19 cellular contexts compared by ENCODE assay signal in the genomic region with DNA sequence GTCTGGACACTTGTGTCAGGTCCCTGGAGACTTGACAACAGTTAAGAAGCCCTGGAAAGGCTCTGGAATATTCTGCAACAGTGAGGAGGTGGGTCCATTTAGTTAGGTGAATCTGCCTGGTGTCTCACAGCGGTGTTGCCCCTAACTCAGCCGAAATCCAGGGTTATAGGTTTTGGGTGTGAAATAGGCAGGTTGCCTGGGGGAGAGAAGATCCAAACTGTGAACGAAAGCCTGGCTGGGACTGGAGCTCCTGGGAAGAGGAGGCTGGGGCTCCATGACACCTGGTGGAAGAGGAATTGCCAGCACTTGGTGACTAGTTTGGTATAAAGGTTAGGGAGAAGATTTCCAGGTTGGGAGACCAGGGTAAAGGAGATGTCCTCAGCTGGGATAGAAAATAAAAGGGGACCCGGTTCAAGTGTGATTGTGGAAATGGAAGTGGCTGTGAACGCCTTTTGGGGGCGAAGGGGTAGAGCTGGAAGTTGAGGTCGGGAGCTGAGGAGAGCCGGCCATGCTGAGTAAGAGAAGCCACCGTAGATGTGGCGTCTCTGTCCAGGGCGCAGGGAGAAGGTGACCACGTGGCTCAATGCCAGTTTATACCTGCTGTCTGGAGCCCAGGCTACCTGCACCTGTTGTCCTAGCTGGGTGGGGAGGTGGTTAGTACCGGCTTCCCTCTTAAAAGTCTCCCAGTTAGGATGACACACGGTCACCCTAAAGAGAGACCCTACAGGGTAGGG.
"Had no signal": no experiment of that assay in that cellular context is flagged by ENCODE, and none has a peak within 500 bp of the region (broad histone marks: within the 10 kb centered on the region; RNA-seq: fewer than 3 reads in every experiment).

No MANE protein-coding gene starts in this region.

- H3K4me1 ChIP-seq: foreskin keratinocyte had no signal

- ATAC-seq: activated CD8-positive, alpha-beta T cell treated with anti-CD3 and anti-CD28 coated beads, Interleukin-2, amount 10 ng/mL, durations not matched to agents 7 days and 5 days; activated naive CD4-positive, alpha-beta T cell treated with anti-CD3 and anti-CD28 coated beads, Interleukin-2, amount 50 U/mL, for 72 hours; foreskin keratinocyte; stimulated activated naive CD8-positive, alpha-beta T cell treated with anti-CD3 and anti-CD28 coated beads, Interleukin-15, Interleukin-2, amounts not matched to agents 100 U/mL and 50 U/mL, for 24 hours had no signal

- H3K4me3 Mint-ChIP-seq: activated B cell treated with CpG ODN at 0.5 μM for 24 hours; activated CD8-positive, alpha-beta T cell treated with anti-CD3 and anti-CD28 coated beads, Interleukin-2, amount 10 ng/mL, durations not matched to agents 7 days and 5 days; dendritic cell treated with granulocyte-macrophage colony-stimulating factor and Interleukin-4, amounts not matched to agents 40 ng/mL and 50 ng/mL, for 4 days had no signal

- H3K4me3 ChIP-seq: suprapubic skin had no signal

- H3K27ac Mint-ChIP-seq: activated B cell treated with CpG ODN at 0.5 μM for 24 hours; activated CD8-positive, alpha-beta T cell treated with anti-CD3 and anti-CD28 coated beads, Interleukin-2, amount 10 ng/mL, durations not matched to agents 7 days and 5 days; activated naive CD4-positive, alpha-beta T cell treated with anti-CD3 and anti-CD28 coated beads, Interleukin-2, amount 50 U/mL, for 72 hours; activated T-helper 2 cell treated with anti-CD3 and anti-CD28 coated beads, Interferon-gamma antibody, Interleukin-2, Interleukin-4, amounts not matched to agents 10 μg/mL and 5 μg/mL and 100 μg/mL, durations not matched to agents 14 hours and 24 hours and 36 hours; dendritic cell treated with granulocyte-macrophage colony-stimulating factor and Interleukin-4, amounts not matched to agents 40 ng/mL and 50 ng/mL, for 4 days; mesothelial cell of epicardium had no signal

- H3K36me3 ChIP-seq: suprapubic skin had no signal

- H3K9me3 Mint-ChIP-seq: activated B cell treated with CpG ODN at 0.5 μM for 24 hours; activated naive CD4-positive, alpha-beta T cell treated with anti-CD3 and anti-CD28 coated beads, Interleukin-2, amount 50 U/mL, for 72 hours; activated T-helper 2 cell treated with anti-CD3 and anti-CD28 coated beads, Interferon-gamma antibody, Interleukin-2, Interleukin-4, amounts not matched to agents 10 μg/mL and 5 μg/mL and 100 μg/mL, durations not matched to agents 14 hours and 24 hours and 36 hours; dendritic cell treated with granulocyte-macrophage colony-stimulating factor and Interleukin-4, amounts not matched to agents 40 ng/mL and 50 ng/mL, for 4 days; mesothelial cell of epicardium had no signal

- H3K27ac ChIP-seq: foreskin keratinocyte, suprapubic skin had no signal

- H3K9me3 ChIP-seq: suprapubic skin had no signal

- H3K36me3 Mint-ChIP-seq: mesothelial cell of epicardium had no signal

- FAIRE-seq: small intestine had no signal

- DNase-seq: activated B cell treated with CpG ODN at 0.5 μM for 24 hours; activated CD4-positive, alpha-beta T cell treated with anti-CD3 and anti-CD28 coated beads for 48 hours; activated CD8-positive, alpha-beta T cell treated with anti-CD3 and anti-CD28 coated beads, Interleukin-2, amount 10 ng/mL, durations not matched to agents 7 days and 5 days; activated T-cell treated with anti-CD3 and anti-CD28 coated beads for 4 hours; central memory CD4-positive, alpha-beta T cell; effector memory CD4-positive, alpha-beta T cell; foreskin keratinocyte; glutamatergic neuron; SIG-M5; stimulated activated CD4-positive, alpha-beta T cell treated with anti-CD3 and anti-CD28 coated beads, Interleukin-4, amount 100 ng/mL, for 4 hours; stimulated activated CD8-positive, alpha-beta memory T cell treated with anti-CD3 and anti-CD28 coated beads, Interleukin-4, amount 100 ng/mL, for 48 hours; stimulated activated naive CD8-positive, alpha-beta T cell treated with anti-CD3 and anti-CD28 coated beads, Interleukin-15, Interleukin-2, amounts not matched to agents 100 U/mL and 50 U/mL, for 24 hours; trophoblast cell had no signal
